ENCODE assay signal across 34 cellular contexts in genomic region chr5:84017704-84018240, GRCh38.
DNase-seq lines count a peak whose midpoint lies in the region; ATAC-seq, FAIRE-seq and TF ChIP-seq lines count a peak whose summit lies in the region.
"Had no signal": no experiment of that assay in that cellular context is flagged by ENCODE, and none has a peak within 500 bp of the region (broad histone marks: within the 10 kb centered on the region; RNA-seq: fewer than 3 reads in every experiment).

No MANE protein-coding gene starts in this region.

- H3K36me3 ChIP-seq in astrocyte (ENCODE audit: insufficient read depth, low read length) = no peaks in the 10 kb centered on the region
- no peaks in the 10 kb centered on the region for H3K36me3 ChIP-seq in naive thymus-derived CD4-positive, alpha-beta T cell (ENCODE audit: control insufficient read depth in 2 of 3, insufficient read depth in 3 of 3, low read length in 3 of 3)
- H3K36me3 ChIP-seq: BLaER1 treated with 17β-estradiol and CSF1 and Interleukin-3, amounts not matched to agents 10 nM and 100 nM; upper lobe of left lung had no signal

- no peak overlapping the region for H3K4me3 ChIP-seq in astrocyte (ENCODE audit: insufficient read depth, low read depth, low read length)
- no peak overlapping the region for H3K4me3 ChIP-seq in fibroblast of mammary gland (ENCODE audit: control insufficient read depth, low read depth, low read length)
- no peak overlapping the region for H3K4me3 ChIP-seq in naive thymus-derived CD4-positive, alpha-beta T cell (ENCODE audit: low read length)
- H3K4me3 ChIP-seq: BLaER1 treated with 17β-estradiol and CSF1 and Interleukin-3, amounts not matched to agents 10 nM and 100 nM; GM23338; mucosa of descending colon; upper lobe of left lung had no signal

- CTCF ChIA-PET in naive thymus-derived CD4-positive, alpha-beta T cell (lab: Charles Lee) = no interaction called here

- H3K4me3 Mint-ChIP-seq in astrocyte (ENCODE audit: unreplicated experiment) (no peak overlapping the region), osteocyte (ENCODE audit: unreplicated experiment) (no peak overlapping the region)
- H3K4me3 Mint-ChIP-seq in naive thymus-derived CD4-positive, alpha-beta T cell = no peak overlapping the region
- H3K4me3 Mint-ChIP-seq: activated CD8-positive, alpha-beta T cell treated with anti-CD3 and anti-CD28 coated beads for 36 hours; activated naive CD8-positive, alpha-beta T cell; effector memory CD8-positive, alpha-beta T cell; GM23338; neural crest cell had no signal

- peaks cover 12% of the 10 kb centered on the region for H3K4me1 Mint-ChIP-seq in astrocyte (ENCODE audit: low read depth, unreplicated experiment)
- peaks cover 42% of the 10 kb centered on the region for H3K4me1 Mint-ChIP-seq in osteocyte (ENCODE audit: unreplicated experiment)
- no peaks in the 10 kb centered on the region for H3K4me1 Mint-ChIP-seq in naive thymus-derived CD4-positive, alpha-beta T cell
- H3K4me1 Mint-ChIP-seq: neural crest cell had no signal

- no peaks in the 10 kb centered on the region for H3K27me3 ChIP-seq in astrocyte (ENCODE audit: insufficient read depth, low read length)
- no peaks in the 10 kb centered on the region for H3K27me3 ChIP-seq in naive thymus-derived CD4-positive, alpha-beta T cell (ENCODE audit: control insufficient read depth in 2 of 2, insufficient read depth in 2 of 2, low read length in 2 of 2)
- H3K27me3 ChIP-seq: BLaER1 treated with 17β-estradiol and CSF1 and Interleukin-3, amounts not matched to agents 10 nM and 100 nM; upper lobe of left lung had no signal

- H3K79me2 ChIP-seq in astrocyte (ENCODE audit: insufficient read depth, low read length) = no peaks in the 10 kb centered on the region
- H3K79me2 ChIP-seq: parathyroid adenoma had no signal

- intact Hi-C loops in naive thymus-derived CD4-positive, alpha-beta T cell (cut with micrococcal nuclease) = no loop called here

- H3K27ac Mint-ChIP-seq in astrocyte (ENCODE audit: unreplicated experiment) (no peak overlapping the region), osteocyte (ENCODE audit: unreplicated experiment) (peak overlapping the region; percentile 52)
- H3K27ac Mint-ChIP-seq in naive thymus-derived CD4-positive, alpha-beta T cell = no peak overlapping the region
- H3K27ac Mint-ChIP-seq: activated CD8-positive, alpha-beta T cell treated with anti-CD3 and anti-CD28 coated beads for 36 hours; activated naive CD8-positive, alpha-beta T cell; activated T-helper 2 cell treated with anti-CD3 and anti-CD28 coated beads, Interferon-gamma antibody, Interleukin-2, Interleukin-4, amounts not matched to agents 10 μg/mL and 5 μg/mL and 100 μg/mL, durations not matched to agents 14 hours and 24 hours and 36 hours; effector memory CD8-positive, alpha-beta T cell; GM23338 had no signal

- no peaks in the 10 kb centered on the region for H3K9me3 ChIP-seq in astrocyte (ENCODE audit: insufficient read depth, low read depth, low read length)
- no peaks in the 10 kb centered on the region for H3K9me3 ChIP-seq in naive thymus-derived CD4-positive, alpha-beta T cell (ENCODE audit: control insufficient read depth in 2 of 3, low read length in 3 of 3)
- H3K9me3 ChIP-seq: BLaER1 treated with 17β-estradiol and CSF1 and Interleukin-3, amounts not matched to agents 10 nM and 100 nM; mucosa of descending colon; upper lobe of left lung had no signal

- POLR2A ChIA-PET in naive thymus-derived CD4-positive, alpha-beta T cell (lab: Charles Lee) = no interaction called here

- H3K9me3 Mint-ChIP-seq in astrocyte (ENCODE audit: unreplicated experiment) (no peaks in the 10 kb centered on the region), osteocyte (ENCODE audit: unreplicated experiment) (no peaks in the 10 kb centered on the region)
- H3K9me3 Mint-ChIP-seq in naive thymus-derived CD4-positive, alpha-beta T cell = peaks cover 0 to 10% (median 0%) of the 10 kb centered on the region in 11 donors
- H3K9me3 Mint-ChIP-seq: activated CD8-positive, alpha-beta T cell treated with anti-CD3 and anti-CD28 coated beads for 36 hours; activated T-helper 2 cell treated with anti-CD3 and anti-CD28 coated beads, Interferon-gamma antibody, Interleukin-2, Interleukin-4, amounts not matched to agents 10 μg/mL and 5 μg/mL and 100 μg/mL, durations not matched to agents 14 hours and 24 hours and 36 hours; neural crest cell had no signal

- TF ChIP-seq CTCF in astrocyte (IDR thresholded peaks at IDR 0.05; ENCODE audit: insufficient read depth, low read depth, low read length) (no peak), fibroblast of mammary gland (conservative IDR thresholded peaks at IDR 0.05; ENCODE audit: control insufficient read depth, insufficient read depth, low read depth, low read length) (no peak), osteocyte (IDR thresholded peaks at IDR 0.05) (no peak)

- H2AFZ ChIP-seq in astrocyte (ENCODE audit: low read depth, low read length) = no peak overlapping the region
- H2AFZ ChIP-seq: GM23338, parathyroid adenoma had no signal

- H4K20me1 ChIP-seq in astrocyte (ENCODE audit: insufficient read depth, low read length) = peaks cover 7% of the 10 kb centered on the region
- H4K20me1 ChIP-seq: BLaER1 treated with 17β-estradiol and CSF1 and Interleukin-3, amounts not matched to agents 10 nM and 100 nM had no signal

- H3K4me1 ChIP-seq in astrocyte (ENCODE audit: insufficient read depth, low read length) = no peaks in the 10 kb centered on the region
- no peaks in the 10 kb centered on the region for H3K4me1 ChIP-seq in naive thymus-derived CD4-positive, alpha-beta T cell (ENCODE audit: control insufficient read depth in 2 of 2, insufficient read depth in 2 of 2, low read length in 2 of 2)
- H3K4me1 ChIP-seq: BLaER1 treated with 17β-estradiol and CSF1 and Interleukin-3, amounts not matched to agents 10 nM and 100 nM; parathyroid adenoma; upper lobe of left lung had no signal

- no peak for FAIRE-seq in astrocyte (lab: Jason Lieb, UNC)
- FAIRE-seq: GM18507, small intestine had no signal

- H3K36me3 Mint-ChIP-seq in astrocyte (ENCODE audit: low read depth, unreplicated experiment) = no peaks in the 10 kb centered on the region
- H3K36me3 Mint-ChIP-seq in osteocyte (ENCODE audit: unreplicated experiment) = peaks cover 10% of the 10 kb centered on the region
- H3K36me3 Mint-ChIP-seq in naive thymus-derived CD4-positive, alpha-beta T cell = no peaks in the 10 kb centered on the region
- H3K36me3 Mint-ChIP-seq: activated naive CD8-positive, alpha-beta T cell had no signal

- DNase-seq in HCEC 1CT (peak; percentile 63), astrocyte (ENCODE audit: low read depth) (peak; percentile 27), fibroblast of mammary gland (ENCODE audit: low read depth) (peak; percentile 38), osteocyte (ENCODE audit: extremely low spot score, unreplicated experiment) (no peak), SIG-M5 treated with dmso at 0.1 percent for 504 hours (lab: John Stamatoyannopoulos, UW; ENCODE audit: unreplicated experiment) (no peak)
- no peak for DNase-seq in naive thymus-derived CD4-positive, alpha-beta T cell
- DNase-seq: activated CD4-positive, alpha-beta T cell treated with anti-CD3 and anti-CD28 coated beads for 1 hour; activated CD8-positive, alpha-beta T cell treated with anti-CD3 and anti-CD28 coated beads for 36 hours; anterior cingulate cortex; COR-L47; cortex of kidney; DND-41; effector memory CD8-positive, alpha-beta T cell; hypothalamus; KBM-7; left colon; MM.1S; mucosa of descending colon; NCI-H1417; NCI-H2029; NCI-H526; small intestine; stimulated activated naive CD4-positive, alpha-beta T cell; T-helper 2 cell; upper lobe of left lung had no signal

- H3K27me3 Mint-ChIP-seq in astrocyte (ENCODE audit: low read depth, unreplicated experiment) = no peaks in the 10 kb centered on the region
- no peaks in the 10 kb centered on the region for H3K27me3 Mint-ChIP-seq in osteocyte (ENCODE audit: unreplicated experiment)
- H3K27me3 Mint-ChIP-seq in naive thymus-derived CD4-positive, alpha-beta T cell = no peaks in the 10 kb centered on the region
- H3K27me3 Mint-ChIP-seq: activated CD8-positive, alpha-beta T cell treated with anti-CD3 and anti-CD28 coated beads for 36 hours; activated naive CD8-positive, alpha-beta T cell; effector memory CD8-positive, alpha-beta T cell had no signal

- no peak for ATAC-seq in naive thymus-derived CD4-positive, alpha-beta T cell
- no peak for ATAC-seq in GM19455 (IDR thresholded peaks at IDR 0.05; ENCODE audit: unreplicated experiment)
- ATAC-seq: activated CD8-positive, alpha-beta T cell treated with anti-CD3 and anti-CD28 coated beads for 36 hours; effector memory CD8-positive, alpha-beta T cell; GM23338; left colon; mucosa of descending colon; Right ventricle myocardium inferior had no signal

- no peak overlapping the region for H3K9ac ChIP-seq in astrocyte (ENCODE audit: low read length)
- H3K9ac ChIP-seq: BLaER1 treated with 17β-estradiol and CSF1 and Interleukin-3, amounts not matched to agents 10 nM and 100 nM; parathyroid adenoma had no signal

- H3K4me2 ChIP-seq in astrocyte (ENCODE audit: low read length) = no peak overlapping the region
- H3K4me2 ChIP-seq: BLaER1 treated with 17β-estradiol and CSF1 and Interleukin-3, amounts not matched to agents 10 nM and 100 nM; GM23338 had no signal

- H3K27ac ChIP-seq in astrocyte (ENCODE audit: low read depth, low read length) = no peak overlapping the region
- no peak overlapping the region for H3K27ac ChIP-seq in naive thymus-derived CD4-positive, alpha-beta T cell (ENCODE audit: low read depth, low read length)
- H3K27ac ChIP-seq: BLaER1 treated with 17β-estradiol and CSF1 and Interleukin-3, amounts not matched to agents 10 nM and 100 nM; parathyroid adenoma; upper lobe of left lung had no signal

Comparison
In these comparisons a context has a peak if more than half of its experiments do, and no peak if none do; other contexts are left out.
1. DNase-seq: peak in HCEC 1CT (single experiment), astrocyte (single experiment) and fibroblast of mammary gland (single experiment); none in osteocyte (single experiment), SIG-M5 treated with dmso at 0.1 percent for 504 hours (single experiment) and naive thymus-derived CD4-positive, alpha-beta T cell (0 of 9).